Comparison of ENCODE assay signal across 8 cellular contexts in genomic region chr1:180632326-180633088, GRCh38. TPM values are rescaled to one million over a fixed set of nuclear protein-coding genes. Genes with fewer than 3 reads are reported as not detected.
A peak's percentile ranks its signal among the peaks of the same experiment; 100 is the strongest.
DNase-seq lines count a peak whose midpoint lies in the region; ATAC-seq and TF ChIP-seq lines count a peak whose summit lies in the region.

No MANE protein-coding gene starts in this region.

- peak overlapping the region; percentile 10; the same call in 1 of the 2 replicates for H2AFZ ChIP-seq in OCI-LY1 (ENCODE audit: low read length)

- H3K4me1 ChIP-seq in BLaER1 treated with 17β-estradiol and CSF1 and Interleukin-3, amounts not matched to agents 10 nM and 100 nM = peaks cover 27 to 41% (median 35%) of the 10 kb centered on the region in 10 experiments
- peaks cover 30% of the 10 kb centered on the region for H3K4me1 ChIP-seq in OCI-LY1 (ENCODE audit: insufficient read depth, low read length, severe bottlenecking)
- peaks cover 0 to 55% (median 4%) of the 10 kb centered on the region in 3 donors for H3K4me1 ChIP-seq in gastroesophageal sphincter

- ATAC-seq in GM19035 (IDR thresholded peaks at IDR 0.05; ENCODE audit: unreplicated experiment) (peak; percentile 42), HG03196 (IDR thresholded peaks at IDR 0.05; ENCODE audit: unreplicated experiment) (peak; percentile 32), gastroesophageal sphincter (peak; percentile 62), omental fat pad (ENCODE audit: low FRiP score) (peak; percentile 59)

- H3K9me3 ChIP-seq in BLaER1 treated with 17β-estradiol and CSF1 and Interleukin-3, amounts not matched to agents 10 nM and 100 nM (replicated peaks in 1 of 11) = no peaks in the 10 kb centered on the region; a peak in 1 of 22 replicates
- H3K9me3 ChIP-seq in OCI-LY1 (ENCODE audit: low read length) (no peaks in the 10 kb centered on the region), gastroesophageal sphincter (no peaks in the 10 kb centered on the region)

- peak overlapping the region; percentile 69 to 90 (median 84) for H3K27ac ChIP-seq in BLaER1 treated with 17β-estradiol and CSF1 and Interleukin-3, amounts not matched to agents 10 nM and 100 nM
- H3K27ac ChIP-seq in OCI-LY1 (ENCODE audit: low read depth, low read length, poor library complexity, severe bottlenecking) (peak overlapping the region; percentile 31), gastroesophageal sphincter (peak overlapping the region; percentile 74 to 99 (median 93))

- DNase-seq in activated gamma-delta T cell (lab: John Stamatoyannopoulos, UW) = peak; percentile 54
- peak; percentile 39 for DNase-seq in omental fat pad (ENCODE audit: low spot score)
- peak; percentile 79 for DNase-seq in type B pancreatic cell (ENCODE audit: extremely low spot score, unreplicated experiment)

- H3K9ac ChIP-seq in BLaER1 treated with 17β-estradiol and CSF1 and Interleukin-3, amounts not matched to agents 10 nM and 100 nM = peak overlapping the region; percentile 84 to 93 (median 88)
- peak overlapping the region; percentile 74 for H3K9ac ChIP-seq in OCI-LY1 (ENCODE audit: low read length)

- no peaks in the 10 kb centered on the region for H3K27me3 Mint-ChIP-seq in type B pancreatic cell

- TF ChIP-seq CTCF in OCI-LY1 (IDR thresholded peaks at IDR 0.05; ENCODE audit: low read length) (peak; percentile 52; the same call in 1 of the 2 replicates), gastroesophageal sphincter (IDR thresholded peaks at IDR 0.05) (peak in 2 of 4 experiments; percentile 6 to 41), omental fat pad (IDR thresholded peaks at IDR 0.05) (no peak), type B pancreatic cell (conservative IDR thresholded peaks at IDR 0.05) (peak; percentile 36)

- WGBS in gastroesophageal sphincter (ENCODE audit: low coverage in 1 of 2), 2 donors = 0% methylated on average over 6 to 7 of the region's 44 CpGs

- H3K9me3 Mint-ChIP-seq in type B pancreatic cell = no peaks in the 10 kb centered on the region

- H4K20me1 ChIP-seq in BLaER1 treated with 17β-estradiol and CSF1 and Interleukin-3, amounts not matched to agents 10 nM and 100 nM = peaks cover 0 to 48% (median 21%) of the 10 kb centered on the region in 11 experiments; a peak in 11 of 22 replicates
- H4K20me1 ChIP-seq in OCI-LY1 (ENCODE audit: insufficient read depth, low read length) = no peaks in the 10 kb centered on the region

- H3K9me2 ChIP-seq in OCI-LY1 (ENCODE audit: low read depth, low read length) = no peaks in the 10 kb centered on the region

- no peaks in the 10 kb centered on the region for H3F3A ChIP-seq in OCI-LY1 (ENCODE audit: insufficient read depth, low read length)

- H3K4me3 Mint-ChIP-seq in type B pancreatic cell = no peak overlapping the region

- no peaks in the 10 kb centered on the region for H3K27me3 ChIP-seq in BLaER1 treated with 17β-estradiol and CSF1 and Interleukin-3, amounts not matched to agents 10 nM and 100 nM
- H3K27me3 ChIP-seq in OCI-LY1 (ENCODE audit: insufficient read depth, low read length) (no peaks in the 10 kb centered on the region), gastroesophageal sphincter (no peaks in the 10 kb centered on the region)

- peak overlapping the region; percentile 70 to 91 (median 78) for H3K4me2 ChIP-seq in BLaER1 treated with 17β-estradiol and CSF1 and Interleukin-3, amounts not matched to agents 10 nM and 100 nM
- H3K4me2 ChIP-seq in OCI-LY1 (ENCODE audit: low read length) = peak overlapping the region; percentile 100

- TF ChIP-seq EP300 in gastroesophageal sphincter (IDR thresholded peaks at IDR 0.05) = no peak

- TF ChIP-seq POLR2A in gastroesophageal sphincter (IDR thresholded peaks at IDR 0.05) = no peak

- H3K36me3 Mint-ChIP-seq in type B pancreatic cell = no peaks in the 10 kb centered on the region

- H3K36me3 ChIP-seq in BLaER1 treated with 17β-estradiol and CSF1 and Interleukin-3, amounts not matched to agents 10 nM and 100 nM = no peaks in the 10 kb centered on the region; a peak in 1 of 22 replicates
- H3K36me3 ChIP-seq in OCI-LY1 (ENCODE audit: insufficient read depth, low read length) = no peaks in the 10 kb centered on the region
- no peaks in the 10 kb centered on the region for H3K36me3 ChIP-seq in gastroesophageal sphincter

- H3K79me2 ChIP-seq in OCI-LY1 (ENCODE audit: insufficient read depth, low read length) = peaks cover 7% of the 10 kb centered on the region; the same call in 1 of the 2 replicates

- peaks cover 4% of the 10 kb centered on the region for H3K4me1 Mint-ChIP-seq in type B pancreatic cell (ENCODE audit: unreplicated experiment)

- H3K27ac Mint-ChIP-seq in type B pancreatic cell = peak overlapping the region; percentile 84

- peak overlapping the region; percentile 82 to 98 (median 94) for H3K4me3 ChIP-seq in BLaER1 treated with 17β-estradiol and CSF1 and Interleukin-3, amounts not matched to agents 10 nM and 100 nM
- H3K4me3 ChIP-seq in OCI-LY1 (ENCODE audit: low read depth, low read length, poor library complexity, severe bottlenecking) (peak overlapping the region; percentile 82), gastroesophageal sphincter (peak overlapping the region; percentile 83 to 92)

RNA-seq across cellular contexts. Expression of gene XPR1, which starts 0.7 kb away (rescaled TPM):
- total RNA-seq in gastroesophageal sphincter = 10 to 100 TPM; 17.2 to 28.3 (median 26.6) TPM
- total RNA-seq in omental fat pad = 10 to 100 TPM; 18.2 to 24.7 (median 20.0) TPM
- total RNA-seq in type B pancreatic cell (ENCODE audit: low replicate concordance) = 37.1 and 48.5 TPM in 2 replicates

Comparison
In these comparisons a context has a peak if more than half of its experiments do, and no peak if none do; other contexts are left out.
1. Peak in every context shown above with its lines: DNase-seq, ATAC-seq, H3K4me3 ChIP-seq and H3K27ac ChIP-seq.
2. H3K27ac ChIP-seq: peak in every context shown above with its lines; median percentile 93 in gastroesophageal sphincter; 84 in BLaER1 treated with 17β-estradiol and CSF1 and Interleukin-3, amounts not matched to agents 10 nM and 100 nM; 31 in OCI-LY1.
3. CTCF ChIP-seq: peak in OCI-LY1 (single experiment) and type B pancreatic cell (single experiment); none in omental fat pad (0 of 3).